30 cellular contexts compared by ENCODE assay signal in genomic region chr3:127978636-127979035, GRCh38.
"Had no signal": no experiment of that assay in that cellular context is flagged by ENCODE, and none has a peak within 500 bp of the region (broad histone marks: within the 10 kb centered on the region; RNA-seq: fewer than 3 reads in every experiment).

No MANE protein-coding gene starts in this region.

- H3K36me3 Mint-ChIP-seq: activated naive CD4-positive, alpha-beta T cell treated with anti-CD3 and anti-CD28 coated beads, Interleukin-2, amount 50 U/mL, for 72 hours had no signal

- H3K4me1 Mint-ChIP-seq: activated CD4-positive, alpha-beta T cell treated with anti-CD3 and anti-CD28 coated beads, Interleukin-2, amount 10 ng/mL, durations not matched to agents 7 days and 5 days; T-cell had no signal

- ATAC-seq: activated CD8-positive, alpha-beta T cell treated with anti-CD3 and anti-CD28 coated beads, Interleukin-2, amount 10 ng/mL, durations not matched to agents 7 days and 5 days; activated naive CD4-positive, alpha-beta T cell treated with anti-CD3 and anti-CD28 coated beads, Interleukin-2, amount 50 U/mL, for 72 hours; body of pancreas; SK-N-SH treated with all-trans-retinoic acid at 6 μM for 48 hours; T-cell; T-helper 17 cell had no signal

- H3K27ac Mint-ChIP-seq: activated CD4-positive, alpha-beta T cell treated with anti-CD3 and anti-CD28 coated beads, Interleukin-2, amount 10 ng/mL, durations not matched to agents 7 days and 5 days; activated CD8-positive, alpha-beta T cell treated with anti-CD3 and anti-CD28 coated beads, Interleukin-2, amount 10 ng/mL, durations not matched to agents 7 days and 5 days; activated naive CD4-positive, alpha-beta T cell treated with anti-CD3 and anti-CD28 coated beads, Interleukin-2, amount 50 U/mL, for 72 hours; activated T-cell treated with anti-CD3 and anti-CD28 coated beads, Interleukin-2, amount 50 U/mL, for 24 hours; activated T-helper 2 cell treated with anti-CD3 and anti-CD28 coated beads, Interferon-gamma antibody, Interleukin-2, Interleukin-4, amounts not matched to agents 10 μg/mL and 5 μg/mL and 100 μg/mL, durations not matched to agents 14 hours and 24 hours and 36 hours; T-cell; T-helper 17 cell had no signal

- H3K9me3 Mint-ChIP-seq: activated CD4-positive, alpha-beta T cell treated with anti-CD3 and anti-CD28 coated beads, Interleukin-2, amount 10 ng/mL, durations not matched to agents 7 days and 5 days; activated naive CD4-positive, alpha-beta T cell treated with anti-CD3 and anti-CD28 coated beads, Interleukin-2, amount 50 U/mL, for 72 hours; activated T-cell treated with anti-CD3 and anti-CD28 coated beads, Interleukin-2, amount 50 U/mL, for 24 hours; activated T-helper 2 cell treated with anti-CD3 and anti-CD28 coated beads, Interferon-gamma antibody, Interleukin-2, Interleukin-4, amounts not matched to agents 10 μg/mL and 5 μg/mL and 100 μg/mL, durations not matched to agents 14 hours and 24 hours and 36 hours had no signal

- H3K4me3 Mint-ChIP-seq: activated CD4-positive, alpha-beta T cell treated with anti-CD3 and anti-CD28 coated beads, Interleukin-2, amount 10 ng/mL, durations not matched to agents 7 days and 5 days; activated CD8-positive, alpha-beta T cell treated with anti-CD3 and anti-CD28 coated beads, Interleukin-2, amount 10 ng/mL, durations not matched to agents 7 days and 5 days; activated T-cell treated with anti-CD3 and anti-CD28 coated beads, Interleukin-2, amount 50 U/mL, for 24 hours; T-cell; T-helper 17 cell had no signal

- DNase-seq: activated CD4-positive, alpha-beta T cell treated with anti-CD3 and anti-CD28 coated beads for 1 hour; activated CD4-positive, alpha-beta T cell treated with anti-CD3 and anti-CD28 coated beads, Interleukin-2, amount 10 ng/mL, durations not matched to agents 7 days and 5 days; activated CD4-positive, alpha-beta T cell treated with anti-CD3 and anti-CD28 coated beads, Interleukin-2, amount 50 U/mL, for 48 hours; activated CD4-positive, CD25-positive, alpha-beta regulatory T cell; activated CD8-positive, alpha-beta T cell treated with anti-CD3 and anti-CD28 coated beads, Interleukin-2, amount 10 ng/mL, durations not matched to agents 7 days and 5 days; activated gamma-delta T cell; activated naive CD4-positive, alpha-beta T cell treated with Interleukin-2 at 50 U/mL for 16 hours; activated T-cell treated with anti-CD3 and anti-CD28 coated beads, Interleukin-2, amount 50 U/mL, for 24 hours; adrenal gland; body of pancreas; Kasumi-1; NCI-H1092 treated with DMSO at 0.1 percent for 48 hours; NCI-H1417; NCI-H146; NCI-H187; NCI-H2029 treated with DMSO at 0.1 percent for 48 hours; NCI-H2107; NCI-H2171; NCI-H510A; NCI-H526; NCI-H748 treated with DMSO at 0.1 percent for 48 hours; OCI-M1; RPMI8226; SHP77 treated with DMSO at 0.1 percent for 48 hours; T-cell; T-helper 17 cell; WERI-Rb-1 had no signal
